Comparison of ENCODE assay signal across 14 cellular contexts in the genomic region with DNA sequence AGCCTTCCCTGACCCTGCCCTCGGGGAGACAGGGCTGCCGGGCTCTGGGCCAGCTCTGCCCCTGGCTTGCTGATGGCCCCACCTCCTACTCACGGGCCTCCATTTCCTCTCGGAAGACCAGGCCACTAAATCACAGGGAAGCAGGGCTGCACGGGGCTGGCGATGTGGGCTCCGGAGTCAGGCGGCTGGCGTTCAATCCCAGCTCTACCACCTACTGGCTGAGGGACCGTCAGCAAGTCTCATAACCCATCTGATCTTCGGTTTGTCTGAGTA.
DNase-seq lines count a peak whose midpoint lies in the region; TF ChIP-seq lines count a peak whose summit lies in the region.
"Had no signal": no experiment of that assay in that cellular context is flagged by ENCODE, and none has a peak within 500 bp of the region (broad histone marks: within the 10 kb centered on the region; RNA-seq: fewer than 3 reads in every experiment).

No MANE protein-coding gene starts in this region.

- no peak overlapping the region for H3K4me3 Mint-ChIP-seq in Calu3 (ENCODE audit: low read depth, unreplicated experiment)

- H3K4me2 ChIP-seq in BLaER1 treated with 17β-estradiol and CSF1 and Interleukin-3, amounts not matched to agents 10 nM and 100 nM: peak overlapping the region in 7 of 11 experiments; percentile 12 to 52 (median 32); a peak in 11 of 22 replicates
- H3K4me2 ChIP-seq: A549 had no signal

- H3K27me3 ChIP-seq in BE2C: no peaks in the 10 kb centered on the region
- H3K27me3 ChIP-seq in BLaER1 treated with 17β-estradiol and CSF1 and Interleukin-3, amounts not matched to agents 10 nM and 100 nM: no peaks in the 10 kb centered on the region
- no peaks in the 10 kb centered on the region for H3K27me3 ChIP-seq in dorsolateral prefrontal cortex
- H3K27me3 ChIP-seq in spleen (replicated peaks in 1 of 7): peaks cover 0 to 4% (median 0%) of the 10 kb centered on the region in 7 donors

- no peaks in the 10 kb centered on the region for H3K36me3 Mint-ChIP-seq in Calu3 (ENCODE audit: insufficient read depth, unreplicated experiment)

- no peak overlapping the region for H3K27ac Mint-ChIP-seq in Calu3 (ENCODE audit: unreplicated experiment)

- peaks cover 37% of the 10 kb centered on the region for H3K36me3 ChIP-seq in BE2C
- no peaks in the 10 kb centered on the region for H3K36me3 ChIP-seq in BLaER1 treated with 17β-estradiol and CSF1 and Interleukin-3, amounts not matched to agents 10 nM and 100 nM
- H3K36me3 ChIP-seq in spleen: no peaks in the 10 kb centered on the region

- peak overlapping the region; percentile 9; the same call in 1 of the 2 replicates for H3K4me3 ChIP-seq in BE2C (ENCODE audit: low read depth, low read length)
- no peak overlapping the region for H3K4me3 ChIP-seq in BLaER1 treated with 17β-estradiol and CSF1 and Interleukin-3, amounts not matched to agents 10 nM and 100 nM
- no peak overlapping the region for H3K4me3 ChIP-seq in dorsolateral prefrontal cortex
- no peak overlapping the region for H3K4me3 ChIP-seq in spleen
- H3K4me3 ChIP-seq: A549, GM23248 had no signal

- H3K4me1 ChIP-seq in BE2C: peaks cover 17% of the 10 kb centered on the region
- peaks cover 0 to 11% (median 6%) of the 10 kb centered on the region in 10 experiments; a peak in 8 of 20 replicates for H3K4me1 ChIP-seq in BLaER1 treated with 17β-estradiol and CSF1 and Interleukin-3, amounts not matched to agents 10 nM and 100 nM
- H3K4me1 ChIP-seq in spleen: no peaks in the 10 kb centered on the region
- H3K4me1 ChIP-seq: A549 had no signal

- TF ChIP-seq POLR2A in spleen (IDR thresholded peaks at IDR 0.05): no peak

- CTCF ChIA-PET in Calu3 (lab: Charles Lee): no interaction called here

- H3K4me1 Mint-ChIP-seq in Calu3 (ENCODE audit: low read depth, unreplicated experiment): no peaks in the 10 kb centered on the region

- H3K9me3 Mint-ChIP-seq in Calu3 (ENCODE audit: low read depth, unreplicated experiment): no peaks in the 10 kb centered on the region

- peaks cover 56% of the 10 kb centered on the region for H3K27me3 Mint-ChIP-seq in Calu3 (ENCODE audit: unreplicated experiment)

- no TSS peak for BruUV-seq in Calu3 (replicated peaks; lab: Mats Ljungman, UMichigan)

- H3K27ac ChIP-seq in BLaER1 treated with 17β-estradiol and CSF1 and Interleukin-3, amounts not matched to agents 10 nM and 100 nM: no peak overlapping the region
- H3K27ac ChIP-seq in dorsolateral prefrontal cortex (peak overlapping the region; percentile 16 to 100 (median 96)), spleen (no peak overlapping the region)
- H3K27ac ChIP-seq: A549, GM23248 had no signal

- TF ChIP-seq CTCF in BE2C (IDR thresholded peaks at IDR 0.05; ENCODE audit: low read depth, low read length): peak; percentile 20; the same call in 1 of the 2 replicates
- no peak for TF ChIP-seq CTCF in dorsolateral prefrontal cortex (IDR thresholded peaks at IDR 0.05 in 54 of 56, conservative IDR thresholded peaks at IDR 0.05 in 2 of 56; ENCODE audit: low read depth in 1 of 56, partially characterized antibody in 56 of 56)
- no peak for TF ChIP-seq CTCF in spleen (IDR thresholded peaks at IDR 0.05 in 8 of 11, conservative IDR thresholded peaks at IDR 0.05 in 3 of 11)
- TF ChIP-seq CTCF in Calu3 (IDR thresholded peaks at IDR 0.05; ENCODE audit: unreplicated experiment): no peak

- no peaks in the 10 kb centered on the region for H3K9me3 ChIP-seq in BE2C
- H3K9me3 ChIP-seq in BLaER1 treated with 17β-estradiol and CSF1 and Interleukin-3, amounts not matched to agents 10 nM and 100 nM (replicated peaks in 1 of 11): no peaks in the 10 kb centered on the region
- H3K9me3 ChIP-seq in spleen: no peaks in the 10 kb centered on the region
- H3K9me3 ChIP-seq: A549 had no signal

- intact Hi-C loops in dorsolateral prefrontal cortex (cut with DNase I) (loop anchor here in 1 of 2 donors (10.0 kb wide), 2 partner anchors 207 to 267 kb away; no protein-coding TSS in a partner anchor), spleen (cut with DNase I; ENCODE audit: low total_unique reads) (loop anchor here (10.0 kb wide), 1 partner anchor 847 kb away; no protein-coding TSS in a partner anchor), Calu3 (cut with micrococcal nuclease; ENCODE audit: unreplicated experiment) (loop anchor here (10.0 kb wide), 1 partner anchor 177 kb away; no protein-coding TSS in a partner anchor)

- WGBS in spleen, 5 donors: 38 to 55% (median 40%) methylated on average over 11 of the region's 11 CpGs

- peaks cover 0 to 3% (median 0%) of the 10 kb centered on the region in 11 experiments; a peak in 1 of 22 replicates for H4K20me1 ChIP-seq in BLaER1 treated with 17β-estradiol and CSF1 and Interleukin-3, amounts not matched to agents 10 nM and 100 nM

- DNase-seq in BE2C: peak; percentile 86
- DNase-seq in dorsolateral prefrontal cortex: no peak
- peak; percentile 61 for DNase-seq in spleen
- DNase-seq in COLO829 (ENCODE audit: low spot score): no peak
- no peak for DNase-seq in Calu3
- DNase-seq in AG08396 (ENCODE audit: low spot score): no peak
- DNase-seq: GM23248; H7; Karpas-422; NCI-H1694 treated with DMSO at 0.1 percent for 48 hours; NK-92 treated with Interleukin-12 subunit alpha and Interleukin-12 subunit beta, amount 100 ng/mL, for 24 hours; PC-3 had no signal

- no peak overlapping the region for H3K9ac ChIP-seq in BLaER1 treated with 17β-estradiol and CSF1 and Interleukin-3, amounts not matched to agents 10 nM and 100 nM
- H3K9ac ChIP-seq: GM23248 had no signal

Comparison
In these comparisons a context has a peak if more than half of its experiments do, and no peak if none do; other contexts are left out.
1. DNase-seq: peak in BE2C (single experiment) and spleen (single experiment); none in dorsolateral prefrontal cortex (0 of 10), COLO829 (single experiment), Calu3 (single experiment) and AG08396 (single experiment).
2. H3K27ac ChIP-seq: peak in dorsolateral prefrontal cortex (59 of 59); none in BLaER1 treated with 17β-estradiol and CSF1 and Interleukin-3, amounts not matched to agents 10 nM and 100 nM (0 of 11) and spleen (0 of 8).